15 cellular contexts compared by ENCODE assay signal in the genomic region with DNA sequence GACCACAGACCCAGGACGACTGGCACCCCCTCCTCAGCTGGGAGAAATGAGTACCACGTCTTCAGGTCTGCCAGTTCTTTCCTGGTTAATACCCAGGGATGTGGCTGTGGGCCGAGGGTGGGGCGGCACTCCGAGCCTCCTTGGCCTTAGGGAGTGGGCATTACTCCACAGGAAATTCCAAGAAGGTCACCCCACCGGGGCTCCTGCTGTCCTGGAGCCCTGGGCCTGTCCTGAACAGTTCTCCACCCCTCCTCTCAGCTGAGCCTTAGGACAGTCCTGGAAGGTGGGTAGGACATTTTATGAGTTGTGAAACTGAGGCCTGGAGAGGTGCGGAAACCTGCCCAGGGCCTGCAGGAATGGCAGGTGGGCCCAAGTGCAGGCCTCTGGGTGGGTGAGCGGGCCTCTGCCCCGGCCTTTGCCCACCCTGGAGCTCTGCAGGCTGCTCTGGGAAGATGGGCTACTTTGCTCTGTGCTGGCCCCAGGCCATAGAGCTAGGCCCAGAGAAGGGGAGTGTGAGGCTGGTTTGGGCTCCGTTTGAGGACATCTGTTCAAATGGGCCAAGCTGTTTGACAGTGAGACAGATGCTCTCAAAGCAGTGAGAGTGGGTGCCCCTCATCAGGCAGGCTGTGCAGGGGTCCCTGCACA.
DNase-seq lines count a peak whose midpoint lies in the region; ATAC-seq and TF ChIP-seq lines count a peak whose summit lies in the region.
"Had no signal": no experiment of that assay in that cellular context is flagged by ENCODE, and none has a peak within 500 bp of the region (broad histone marks: within the 10 kb centered on the region; RNA-seq: fewer than 3 reads in every experiment).

No MANE protein-coding gene starts in this region.

- peak; percentile 33 to 36 for ATAC-seq in left cardiac atrium
- peak; percentile 6 to 40 for ATAC-seq in gastrocnemius medialis
- no peak for ATAC-seq in HG03442 (IDR thresholded peaks at IDR 0.05; ENCODE audit: unreplicated experiment)

- CTCF ChIA-PET in RWPE1 (lab: Yijun Ruan, JAX), result interaction anchor here (1.0 kb wide), 1 partner anchor 15 kb away, joined by 4 read pairs; no protein-coding TSS in a partner anchor

- no peaks in the 10 kb centered on the region for H3K27me3 ChIP-seq in gastrocnemius medialis
- H3K27me3 ChIP-seq: left lung, ovary had no signal

- in situ Hi-C loops in gastrocnemius medialis (cut with MboI; ENCODE audit: low sequenced_read_pairs in 4 of 4), result no loop called here

- TF ChIP-seq CTCF in RWPE1 (conservative IDR thresholded peaks at IDR 0.05; ENCODE audit: low read depth) (no peak), gastrocnemius medialis (IDR thresholded peaks at IDR 0.05 in 4 of 5, conservative IDR thresholded peaks at IDR 0.05 in 1 of 5) (no peak)

- no peak for TF ChIP-seq POLR2A in gastrocnemius medialis (IDR thresholded peaks at IDR 0.05)

- POLR2A ChIA-PET in RWPE1 (lab: Yijun Ruan, JAX; ENCODE audit: low non-redundant PET), result no interaction called here

- H3K4me3 ChIP-seq in gastrocnemius medialis, result no peak overlapping the region
- H3K4me3 ChIP-seq: left lung, ovary, SK-N-MC had no signal

- intact Hi-C loops in left cardiac atrium (cut with DNase I) (no loop called here), gastrocnemius medialis (cut with DNase I; ENCODE audit: low total_unique reads) (loop anchor here (1.0 kb wide), 1 partner anchor 13 kb away; no protein-coding TSS in a partner anchor)

- peaks cover 26 to 29% of the 10 kb centered on the region in 2 donors for H3K4me1 ChIP-seq in gastrocnemius medialis

- DNase-seq in DMS 273 (lab: John Stamatoyannopoulos, UW; ENCODE audit: unreplicated experiment) (peak; percentile 90), RWPE1 (ENCODE audit: low spot score) (no peak), left cardiac atrium (no peak), gastrocnemius medialis (peak in 1 of 2 donors; percentile 63), ecto neural progenitor cell (ENCODE audit: low spot score) (no peak), islet precursor cell (no peak), LoVo (ENCODE audit: low spot score) (no peak)
- DNase-seq: activated CD4-positive, alpha-beta T cell treated with anti-CD3 and anti-CD28 coated beads for 4 hours; activated effector memory CD4-positive, alpha-beta T cell treated with Interleukin-2 at 50 U/mL for 16 hours; NCI-H1930 had no signal

- H3K27ac ChIP-seq in RWPE1 (peak overlapping the region; percentile 85), gastrocnemius medialis (peak overlapping the region; percentile 91 to 96 (median 93))
- H3K27ac ChIP-seq: SK-N-MC had no signal

- H3K36me3 ChIP-seq in gastrocnemius medialis, result no peaks in the 10 kb centered on the region
- H3K36me3 ChIP-seq: left lung, ovary had no signal

- H3K9me3 ChIP-seq in gastrocnemius medialis, result no peaks in the 10 kb centered on the region
- H3K9me3 ChIP-seq: Caco-2, left lung, ovary had no signal
